Comparison of ENCODE assay signal across 1 cellular context in genomic region chr12:108368089-108368488, GRCh38.
TF ChIP-seq lines count a peak whose summit lies in the region.

No MANE protein-coding gene starts in this region.

TF ChIP-seq in K562, 482 proteins besides CTCF, POLR2A, EP300 and RAD21:
- TF ChIP-seq SPI1 (IDR thresholded peaks at IDR 0.05; ENCODE audit: borderline replicate concordance, low read depth, low read length) (peak; percentile 51; the same call in 1 of the 2 replicates), SIN3A (IDR thresholded peaks at IDR 0.05; ENCODE audit: borderline replicate concordance in 2 of 2, control insufficient read depth in 1 of 2, low read depth in 2 of 2, low read length in 2 of 2) (no peak)
